In the genomic region with DNA sequence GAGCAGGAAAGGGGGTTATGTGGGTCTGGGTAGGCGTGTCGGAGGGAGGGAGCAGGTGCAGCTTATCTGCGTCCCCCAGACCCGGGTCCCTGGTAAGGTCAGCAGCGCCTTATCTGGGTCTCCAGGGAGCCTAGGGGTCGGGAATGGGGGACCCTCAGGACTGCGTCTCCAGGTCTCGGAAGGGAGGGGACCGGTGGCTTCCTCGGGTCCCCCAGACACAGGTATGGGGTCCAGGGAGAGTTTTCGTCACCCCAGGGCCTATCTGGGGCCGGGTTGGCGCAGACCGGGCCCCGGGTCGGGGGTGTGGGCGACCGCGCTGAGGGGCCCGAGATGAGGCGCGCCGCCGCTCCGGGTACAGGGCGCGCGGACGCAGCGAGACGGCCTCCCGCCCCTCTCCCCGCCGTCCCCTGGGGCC, we compare ENCODE assay signal across 8 cellular contexts. TPM values are rescaled to one million over a fixed set of nuclear protein-coding genes. Genes with fewer than 3 reads are reported as not detected.
A peak's percentile ranks its signal among the peaks of the same experiment; 100 is the strongest.
DNase-seq lines count a peak whose midpoint lies in the region; ATAC-seq and TF ChIP-seq lines count a peak whose summit lies in the region.

No MANE protein-coding gene starts in this region.

- H4K20me1 ChIP-seq in fibroblast of lung (ENCODE audit: control insufficient read depth, extremely low read depth, insufficient read depth, low read length): no peaks in the 10 kb centered on the region

- DNase-seq in SJSA1 (ENCODE audit: low read depth in 1 of 2, low spot score in 2 of 2): peak in 1 of 2 experiments; percentile 17
- no peak for DNase-seq in fibroblast of lung (ENCODE audit: low read depth in 2 of 2)
- peak; percentile 56 for DNase-seq in retina
- DNase-seq in CD1c-positive myeloid dendritic cell (ENCODE audit: extremely low spot score): no peak
- no peak for DNase-seq in ureter (ENCODE audit: low spot score)
- DNase-seq in H4 (ENCODE audit: low spot score): no peak

- H3K36me3 ChIP-seq in SJSA1 (peaks cover 75% of the 10 kb centered on the region), fibroblast of lung (ENCODE audit: control insufficient read depth, insufficient read depth, low read length) (peaks cover 2% of the 10 kb centered on the region)

- no peaks in the 10 kb centered on the region for H3K27me3 ChIP-seq in SJSA1 (replicated peaks)
- H3K27me3 ChIP-seq in fibroblast of lung (ENCODE audit: control insufficient read depth, insufficient read depth, low read length): no peaks in the 10 kb centered on the region

- peak overlapping the region; percentile 88 for H3K4me2 ChIP-seq in fibroblast of lung (ENCODE audit: extremely low read depth, insufficient read depth, low read length)

- H3K27ac ChIP-seq in SJSA1: peak overlapping the region; percentile 61
- peak overlapping the region; percentile 66 for H3K27ac ChIP-seq in fibroblast of lung (ENCODE audit: insufficient read depth, low read length)

- H3K4me1 ChIP-seq in SJSA1 (replicated peaks): peaks cover 16% of the 10 kb centered on the region
- peaks cover under 1% of the 10 kb centered on the region for H3K4me1 ChIP-seq in fibroblast of lung (ENCODE audit: control insufficient read depth, extremely low read depth, insufficient read depth, low read length)

- H3K9me3 ChIP-seq in SJSA1 (replicated peaks) (peaks cover 3% of the 10 kb centered on the region; the same call in 1 of the 2 replicates), fibroblast of lung (ENCODE audit: control insufficient read depth, insufficient read depth, low read depth, low read length) (no peaks in the 10 kb centered on the region)

- ATAC-seq in GM18502 (IDR thresholded peaks at IDR 0.05; ENCODE audit: poor library complexity, unreplicated experiment) (peak; percentile 19), HG02571 (IDR thresholded peaks at IDR 0.05; ENCODE audit: unreplicated experiment) (peak; percentile 12)

- H3K4me3 ChIP-seq in SJSA1 (peak overlapping the region; percentile 99), fibroblast of lung (replicated peaks in 1 of 4; ENCODE audit: control extremely low read depth in 1 of 4, insufficient read depth in 1 of 4, low read depth in 3 of 4, low read length in 4 of 4) (peak overlapping the region; percentile 68 to 95 (median 90))

- H3K79me2 ChIP-seq in fibroblast of lung (ENCODE audit: control insufficient read depth, insufficient read depth, low read length): peaks cover 66% of the 10 kb centered on the region

- H2AFZ ChIP-seq in fibroblast of lung (ENCODE audit: low read length): peak overlapping the region; percentile 12

- TF ChIP-seq CTCF in fibroblast of lung (conservative IDR thresholded peaks at IDR 0.05 in 1 of 2, IDR thresholded peaks at IDR 0.05 in 1 of 2; ENCODE audit: low read depth in 1 of 2, low read length in 2 of 2): no peak

- H3K9ac ChIP-seq in fibroblast of lung (ENCODE audit: insufficient read depth, low read length): peak overlapping the region; percentile 89

RNA-seq across cellular contexts. Expression of a gene that starts 0.3 kb away (rescaled TPM):
- 2.6 and 3.3 TPM in 2 replicates for total RNA-seq in SJSA1 (2014; rRNA removed; shearing (Covaris generic))
- 1.5 and 2.3 TPM in 2 replicates for total RNA-seq in fibroblast of lung
- polyA plus RNA-seq in fibroblast of lung: 1.6 and 2.3 TPM in 2 replicates
- 4.2 and 4.3 TPM in 2 replicates for polyA plus RNA-seq in fibroblast of lung (2012)
- 13.4 and 14.9 TPM in 2 replicates for polyA minus RNA-seq in fibroblast of lung (ENCODE audit: low replicate concordance)
- total RNA-seq in ureter: 17.4 TPM
- 2.9 and 3.7 TPM in 2 replicates for total RNA-seq in H4 (2014; rRNA removed; shearing (Covaris generic))

RNA-seq across cellular contexts. Expression of a gene that starts 0.5 kb away (rescaled TPM):
- 42.4 and 52.4 TPM in 2 replicates for total RNA-seq in SJSA1 (2014; rRNA removed; shearing (Covaris generic))
- total RNA-seq in fibroblast of lung: 23.4 and 32.4 TPM in 2 replicates
- polyA plus RNA-seq in fibroblast of lung: 39.6 and 41.0 TPM in 2 replicates
- 36.7 and 37.8 TPM in 2 replicates for polyA plus RNA-seq in fibroblast of lung (2012)
- polyA minus RNA-seq in fibroblast of lung (ENCODE audit: low replicate concordance): 42.6 and 46.4 TPM in 2 replicates
- total RNA-seq in ureter: 55.2 TPM
- 51.5 and 51.6 TPM in 2 replicates for total RNA-seq in H4 (2014; rRNA removed; shearing (Covaris generic))
